In the genomic region with DNA sequence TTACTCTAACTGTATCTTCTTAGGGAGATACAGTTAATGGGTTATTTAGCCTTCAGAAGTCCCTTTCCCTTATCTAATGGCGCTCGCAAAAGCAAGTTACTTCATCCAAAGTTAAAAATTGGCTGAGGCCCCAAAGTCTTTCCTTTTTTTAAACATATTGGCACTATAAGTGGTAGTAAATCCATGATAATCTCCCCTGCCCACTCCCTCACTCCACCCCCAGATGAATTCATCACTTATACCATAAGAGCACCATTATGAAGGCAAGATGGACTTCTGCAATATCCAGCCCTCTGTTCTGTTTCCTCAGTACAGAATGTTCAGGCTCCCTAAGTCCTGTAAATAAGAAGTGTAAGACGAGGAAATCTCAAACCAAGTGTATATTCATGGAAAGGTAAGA, we compare ENCODE assay signal across 26 cellular contexts.
"Had no signal": no experiment of that assay in that cellular context is flagged by ENCODE, and none has a peak within 500 bp of the region (broad histone marks: within the 10 kb centered on the region; RNA-seq: fewer than 3 reads in every experiment).

No MANE protein-coding gene starts in this region.

- H3K36me3 ChIP-seq: ovary, thoracic aorta, uterus had no signal

- H3K9me3 ChIP-seq: left lung, ovary, right atrium auricular region, right lobe of liver, suprapubic skin, thoracic aorta, tibial nerve, uterus had no signal

- ATAC-seq: left colon; left lung; natural killer cell; right lobe of liver; stimulated activated effector memory CD8-positive, alpha-beta T cell treated with anti-CD3 and anti-CD28 coated beads, Interleukin-12 subunit alpha, Interleukin-12 subunit beta, amount 100 ng/mL, for 72 hours had no signal

- H3K27ac Mint-ChIP-seq: immature natural killer cell; mesothelial cell of epicardium; natural killer cell; stimulated activated effector memory CD8-positive, alpha-beta T cell treated with anti-CD3 and anti-CD28 coated beads, Interleukin-12 subunit alpha, Interleukin-12 subunit beta, amount 100 ng/mL, for 72 hours; stimulated activated naive CD8-positive, alpha-beta T cell treated with anti-CD3 and anti-CD28 coated beads, Interleukin-15, Interleukin-2, amounts not matched to agents 100 ng/mL and 50 ng/mL, for 24 hours; type B pancreatic cell had no signal

- H3K4me3 ChIP-seq: left lung, lung, ovary, right atrium auricular region, right lobe of liver, smooth muscle cell, suprapubic skin, thoracic aorta, tibial nerve, uterus had no signal

- H3K9me3 Mint-ChIP-seq: immature natural killer cell; mesothelial cell of epicardium; naive B cell; natural killer cell; stimulated activated effector memory CD8-positive, alpha-beta T cell treated with anti-CD3 and anti-CD28 coated beads, Interleukin-12 subunit alpha, Interleukin-12 subunit beta, amount 100 ng/mL, for 72 hours; stimulated activated naive CD8-positive, alpha-beta T cell treated with anti-CD3 and anti-CD28 coated beads, Interleukin-15, Interleukin-2, amounts not matched to agents 100 ng/mL and 50 ng/mL, for 24 hours; type B pancreatic cell had no signal

- DNase-seq: hypothalamus; immature natural killer cell; kidney; left colon; left lung; mesendoderm; naive B cell; natural killer cell; ovary; right lobe of liver; stimulated activated CD4-positive, alpha-beta T cell treated with anti-CD3 and anti-CD28 coated beads, Interleukin-15, amount 100 ng/mL, for 24 hours; stimulated activated CD4-positive, alpha-beta T cell treated with anti-CD3 and anti-CD28 coated beads, Interleukin-2, amount 100 ng/mL, for 24 hours; stimulated activated CD4-positive, alpha-beta T cell treated with anti-CD3 and anti-CD28 coated beads, Interleukin-4, amount 100 ng/mL, for 1 hour; stimulated activated naive CD4-positive, alpha-beta T cell; uterus had no signal

- H3K4me1 ChIP-seq: left lung, right atrium auricular region, suprapubic skin, tibial nerve, uterus had no signal

- H3K36me3 Mint-ChIP-seq: natural killer cell had no signal

- H3K4me3 Mint-ChIP-seq: immature natural killer cell; mesothelial cell of epicardium; naive B cell; natural killer cell; stimulated activated effector memory CD8-positive, alpha-beta T cell treated with anti-CD3 and anti-CD28 coated beads, Interleukin-12 subunit alpha, Interleukin-12 subunit beta, amount 100 ng/mL, for 72 hours; stimulated activated naive CD8-positive, alpha-beta T cell treated with anti-CD3 and anti-CD28 coated beads, Interleukin-15, Interleukin-2, amounts not matched to agents 100 ng/mL and 50 ng/mL, for 24 hours; type B pancreatic cell had no signal

- H3K27ac ChIP-seq: left lung, ovary, right atrium auricular region, right lobe of liver, suprapubic skin, thoracic aorta, tibial nerve, uterus had no signal

- H3K27me3 Mint-ChIP-seq: naive B cell; progenitor cell of endocrine pancreas; stimulated activated naive CD8-positive, alpha-beta T cell treated with anti-CD3 and anti-CD28 coated beads, Interleukin-15, Interleukin-2, amounts not matched to agents 100 ng/mL and 50 ng/mL, for 24 hours; type B pancreatic cell had no signal

- H3K4me1 Mint-ChIP-seq: immature natural killer cell; naive B cell; natural killer cell; stimulated activated effector memory CD8-positive, alpha-beta T cell treated with anti-CD3 and anti-CD28 coated beads, Interleukin-12 subunit alpha, Interleukin-12 subunit beta, amount 100 ng/mL, for 72 hours had no signal
